Comparison of ENCODE assay signal across 21 cellular contexts in the genomic region with DNA sequence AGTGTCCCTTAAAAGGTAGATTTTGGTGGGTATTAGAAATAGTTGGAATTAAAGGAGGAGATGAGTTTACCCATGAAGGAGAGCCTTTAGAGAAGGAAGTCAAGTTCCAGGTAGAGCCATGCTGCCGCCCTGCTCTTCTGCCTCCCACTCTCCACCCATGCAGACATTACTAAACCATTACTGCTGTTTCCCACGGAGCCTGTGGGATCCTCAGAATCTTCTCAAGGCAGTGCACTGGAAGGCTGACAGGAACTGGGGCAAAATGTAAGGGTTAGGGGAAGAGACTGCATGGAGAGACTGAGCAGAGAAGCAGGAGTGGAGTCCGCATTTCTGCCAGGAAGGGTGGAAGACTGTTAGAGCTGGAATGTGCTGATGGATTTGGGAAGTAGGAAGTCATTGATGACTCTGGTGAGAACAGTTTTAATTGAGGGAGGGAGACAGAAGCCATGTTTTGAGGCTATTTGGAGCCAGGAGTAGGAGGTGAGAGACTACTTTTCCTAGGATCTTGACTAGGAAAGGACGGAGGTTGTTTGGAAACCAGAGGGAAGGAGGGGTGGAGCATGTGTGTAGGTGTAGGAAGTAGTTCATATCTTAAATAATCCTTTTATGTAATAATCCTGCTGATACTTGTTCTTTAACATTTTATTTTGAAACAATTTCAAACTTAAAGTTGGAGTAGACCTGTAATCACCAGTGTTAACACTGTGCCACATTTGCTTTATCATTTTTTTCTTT.
A peak's percentile ranks its signal among the peaks of the same experiment; 100 is the strongest.
DNase-seq lines count a peak whose midpoint lies in the region; ATAC-seq and TF ChIP-seq lines count a peak whose summit lies in the region.
"Had no signal": no experiment of that assay in that cellular context is flagged by ENCODE, and none has a peak within 500 bp of the region (broad histone marks: within the 10 kb centered on the region; RNA-seq: fewer than 3 reads in every experiment).

No MANE protein-coding gene starts in this region.

- H3K36me3 Mint-ChIP-seq in activated CD4-positive, alpha-beta T cell treated with anti-CD3 and anti-CD28 coated beads for 36 hours (ENCODE audit: low read depth), result peaks cover 39% of the 10 kb centered on the region
- H3K36me3 Mint-ChIP-seq in effector memory CD8-positive, alpha-beta T cell (ENCODE audit: insufficient read depth), result no peaks in the 10 kb centered on the region

- H3K4me3 ChIP-seq in RWPE2 (ENCODE audit: severe bottlenecking) (no peak overlapping the region), psoas muscle (no peak overlapping the region), PC-9 (no peak overlapping the region)
- H3K4me3 ChIP-seq: pancreas, upper lobe of right lung had no signal

- H3K9me3 ChIP-seq in RWPE2 (ENCODE audit: severe bottlenecking) (peaks cover 19% of the 10 kb centered on the region), psoas muscle (peaks cover 14% of the 10 kb centered on the region), PC-9 (ENCODE audit: insufficient read depth, low read depth) (peaks cover 14% of the 10 kb centered on the region)

- no peak overlapping the region for H3K4me3 Mint-ChIP-seq in activated CD4-positive, alpha-beta T cell treated with anti-CD3 and anti-CD28 coated beads for 36 hours
- peak overlapping the region; percentile 3 to 24 for H3K4me3 Mint-ChIP-seq in effector memory CD8-positive, alpha-beta T cell
- H3K4me3 Mint-ChIP-seq: activated T-helper 1 cell treated with anti-CD3 and anti-CD28 coated beads, Interleukin-12 subunit alpha, Interleukin-12 subunit beta, Interleukin-2, Interleukin-4 antibody, amounts not matched to agents 30 ng/mL and 10 ng/mL and 1 ng/mL, durations not matched to agents 14 hours and 24 hours and 36 hours; B cell; stimulated activated naive CD8-positive, alpha-beta T cell treated with anti-CD3 and anti-CD28 coated beads, Interleukin-15, Interleukin-2, amounts not matched to agents 100 ng/mL and 50 ng/mL, for 24 hours had no signal

- 83 to 85% (median 84%) methylated on average over 4 of the region's 4 CpGs for WGBS in psoas muscle, 3 donors

- peaks cover 32% of the 10 kb centered on the region for H3K4me1 ChIP-seq in RWPE2 (ENCODE audit: insufficient read depth, poor library complexity, severe bottlenecking)
- H3K4me1 ChIP-seq in psoas muscle, result peaks cover 42% of the 10 kb centered on the region
- H3K4me1 ChIP-seq in PC-9 (replicated peaks; ENCODE audit: insufficient read depth), result peaks cover 28% of the 10 kb centered on the region

- H3K27ac ChIP-seq in RWPE2 (ENCODE audit: poor library complexity, severe bottlenecking) (peak overlapping the region; percentile 94), psoas muscle (peak overlapping the region; percentile 47), PC-9 (no peak overlapping the region)
- H3K27ac ChIP-seq: pancreas, upper lobe of right lung had no signal

- peaks cover 63% of the 10 kb centered on the region for H3K79me2 ChIP-seq in PC-9 (ENCODE audit: low read depth)

- no TSS peak for BruUV-seq in PC-9 (replicated peaks; lab: Mats Ljungman, UMichigan)

- CTCF ChIA-PET in activated CD4-positive, alpha-beta T cell treated with anti-CD3 and anti-CD28 coated beads for 36 hours (lab: Charles Lee), result no interaction called here
- CTCF ChIA-PET in PC-9 (lab: Charles Lee), result no interaction called here

- H3K4me1 Mint-ChIP-seq in activated CD4-positive, alpha-beta T cell treated with anti-CD3 and anti-CD28 coated beads for 36 hours, result peaks cover 82% of the 10 kb centered on the region
- H3K4me1 Mint-ChIP-seq in effector memory CD8-positive, alpha-beta T cell (ENCODE audit: low read depth in 2 of 2), result peaks cover 54 to 72% of the 10 kb centered on the region in 2 donors

- DNase-seq in activated CD4-positive, alpha-beta T cell treated with anti-CD3 and anti-CD28 coated beads for 36 hours, result no peak
- DNase-seq in activated CD4-positive, alpha-beta T cell treated with anti-CD3 and anti-CD28 coated beads for 4 hours, result no peak
- DNase-seq in RWPE2 (ENCODE audit: low spot score) (no peak), psoas muscle (no peak), GF-D8 (lab: John Stamatoyannopoulos, UW) (no peak), NCI-H128 (lab: John Stamatoyannopoulos, UW; ENCODE audit: unreplicated experiment) (no peak), PC-9 (no peak)
- DNase-seq in effector memory CD8-positive, alpha-beta T cell, result no peak
- DNase-seq: 8988T; amniotic stem cell; effector CD8-positive, alpha-beta T cell; NCI-H1436 treated with DMSO at 0.1 percent for 48 hours; NCI-H2171 treated with DMSO at 0.1 percent for 48 hours; NCI-H69; pancreas; SIG-M5; stimulated activated CD4-positive, alpha-beta T cell treated with anti-CD3 and anti-CD28 coated beads, Interleukin-2, amount 100 ng/mL, for 24 hours; upper lobe of right lung had no signal

- peak overlapping the region; percentile 44 for H3K27ac Mint-ChIP-seq in activated CD4-positive, alpha-beta T cell treated with anti-CD3 and anti-CD28 coated beads for 36 hours
- H3K27ac Mint-ChIP-seq in effector memory CD8-positive, alpha-beta T cell, result no peak overlapping the region
- H3K27ac Mint-ChIP-seq: activated T-helper 1 cell treated with anti-CD3 and anti-CD28 coated beads, Interleukin-12 subunit alpha, Interleukin-12 subunit beta, Interleukin-2, Interleukin-4 antibody, amounts not matched to agents 30 ng/mL and 10 ng/mL and 1 ng/mL, durations not matched to agents 14 hours and 24 hours and 36 hours; B cell; stimulated activated naive CD8-positive, alpha-beta T cell treated with anti-CD3 and anti-CD28 coated beads, Interleukin-15, Interleukin-2, amounts not matched to agents 100 ng/mL and 50 ng/mL, for 24 hours had no signal

- H3K9me3 Mint-ChIP-seq in activated CD4-positive, alpha-beta T cell treated with anti-CD3 and anti-CD28 coated beads for 36 hours (ENCODE audit: low read depth), result peaks cover 31% of the 10 kb centered on the region
- peaks cover 10 to 13% of the 10 kb centered on the region in 2 donors for H3K9me3 Mint-ChIP-seq in effector memory CD8-positive, alpha-beta T cell

- no peaks in the 10 kb centered on the region for H3K36me3 ChIP-seq in RWPE2 (ENCODE audit: low read depth)
- H3K36me3 ChIP-seq in psoas muscle (ENCODE audit: insufficient read depth in 1 of 2, low read depth in 1 of 2), result no peaks in the 10 kb centered on the region
- no peaks in the 10 kb centered on the region for H3K36me3 ChIP-seq in PC-9 (ENCODE audit: low read depth)
- H3K36me3 ChIP-seq: pancreas, upper lobe of right lung had no signal

- H3K4me2 ChIP-seq in PC-9, result no peak overlapping the region

- H3K27me3 ChIP-seq in RWPE2 (ENCODE audit: insufficient read depth, poor library complexity, severe bottlenecking) (no peaks in the 10 kb centered on the region), psoas muscle (ENCODE audit: insufficient read depth in 3 of 3, low read length in 2 of 3) (no peaks in the 10 kb centered on the region), PC-9 (ENCODE audit: insufficient read depth, low read depth) (no peaks in the 10 kb centered on the region)
- H3K27me3 ChIP-seq: pancreas, upper lobe of right lung had no signal

- intact Hi-C loops in activated CD4-positive, alpha-beta T cell treated with anti-CD3 and anti-CD28 coated beads for 36 hours (cut with DNase I, micrococcal nuclease), result loop anchor here in 1 of 2 experiments (10.0 kb wide), 1 partner anchor 321 kb away; a partner anchor contains a TSS
- intact Hi-C loops in psoas muscle (cut with DNase I) (no loop called here), PC-9 (cut with micrococcal nuclease; ENCODE audit: unreplicated experiment) (loop anchor here (5.0 kb wide), 1 partner anchor 73 kb away; no protein-coding TSS in a partner anchor)

- no peaks in the 10 kb centered on the region for H3K27me3 Mint-ChIP-seq in activated CD4-positive, alpha-beta T cell treated with anti-CD3 and anti-CD28 coated beads for 36 hours
- H3K27me3 Mint-ChIP-seq in effector memory CD8-positive, alpha-beta T cell, result no peaks in the 10 kb centered on the region
- H3K27me3 Mint-ChIP-seq: B cell; stimulated activated naive CD8-positive, alpha-beta T cell treated with anti-CD3 and anti-CD28 coated beads, Interleukin-15, Interleukin-2, amounts not matched to agents 100 ng/mL and 50 ng/mL, for 24 hours had no signal

- no peaks in the 10 kb centered on the region for H3K9me2 ChIP-seq in PC-9 (ENCODE audit: insufficient read depth)

- H2AFZ ChIP-seq in PC-9, result no peak overlapping the region

- POLR2A ChIA-PET in activated CD4-positive, alpha-beta T cell treated with anti-CD3 and anti-CD28 coated beads for 36 hours (lab: Charles Lee), result no interaction called here
- POLR2A ChIA-PET in PC-9 (lab: Charles Lee; ENCODE audit: unreplicated experiment), result no interaction called here

- H3F3A ChIP-seq in PC-9 (ENCODE audit: insufficient read depth, low read depth), result peaks cover 24% of the 10 kb centered on the region

- no peak for TF ChIP-seq CTCF in RWPE2 (IDR thresholded peaks at IDR 0.05; ENCODE audit: poor library complexity, severe bottlenecking)
- TF ChIP-seq CTCF in psoas muscle (IDR thresholded peaks at IDR 0.05), result no peak
- no peak for TF ChIP-seq CTCF in PC-9 (conservative IDR thresholded peaks at IDR 0.05)

- no peaks in the 10 kb centered on the region; the same call in 1 of the 2 replicates for H4K20me1 ChIP-seq in PC-9 (ENCODE audit: insufficient read depth)

- no peak for ATAC-seq in activated CD4-positive, alpha-beta T cell treated with anti-CD3 and anti-CD28 coated beads for 36 hours
- no peak for ATAC-seq in RWPE2 (ENCODE audit: low read depth)
- no peak for ATAC-seq in effector memory CD8-positive, alpha-beta T cell (replicated peaks)
- ATAC-seq in psoas muscle, result no peak
- ATAC-seq: pancreas, upper lobe of right lung had no signal
